Comparison of ENCODE assay signal across 1 cellular context in the genomic region with DNA sequence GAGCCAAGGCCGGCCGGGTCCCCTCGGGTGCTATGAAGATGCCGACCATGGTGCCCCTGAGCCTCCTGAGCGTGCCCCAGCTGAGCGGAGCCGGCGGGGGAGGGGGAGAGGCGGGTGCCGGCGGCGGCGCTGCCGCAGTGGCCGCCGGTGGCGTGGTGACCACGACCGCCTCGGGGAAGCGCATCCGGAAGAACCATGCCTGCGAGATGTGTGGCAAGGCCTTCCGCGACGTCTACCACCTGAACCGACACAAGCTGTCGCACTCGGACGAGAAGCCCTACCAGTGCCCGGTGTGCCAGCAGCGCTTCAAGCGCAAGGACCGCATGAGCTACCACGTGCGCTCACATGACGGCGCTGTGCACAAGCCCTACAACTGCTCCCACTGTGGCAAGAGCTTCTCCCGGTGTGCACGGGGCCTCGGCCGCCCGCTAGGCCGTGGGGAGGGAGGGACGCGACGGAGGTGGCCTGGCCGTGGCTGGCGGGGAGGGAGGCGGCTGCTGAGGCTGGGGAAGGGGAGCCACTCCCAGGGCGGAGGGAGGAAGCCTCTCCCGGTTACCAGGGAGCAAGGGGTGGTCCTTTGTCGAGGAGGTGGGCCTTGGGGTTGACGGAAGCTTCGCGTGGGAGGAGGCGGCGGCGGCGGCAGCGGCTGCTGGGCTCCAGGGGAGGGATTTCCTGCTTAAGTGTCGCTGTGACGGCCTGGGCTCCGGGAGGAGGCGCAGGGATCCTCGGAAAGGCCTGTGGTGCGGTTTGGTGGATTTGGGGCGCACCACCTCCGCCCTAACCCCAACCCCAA.
TF ChIP-seq lines count a peak whose summit lies in the region.

No MANE protein-coding gene starts in this region.

TF ChIP-seq in K562, 482 proteins besides CTCF, POLR2A, EP300 and RAD21 (continued from another document and continues in another):
- TF ChIP-seq RNF2 (IDR thresholded peaks at IDR 0.05) (no peak; the same call in none of the 2 replicates), RAD51 (IDR thresholded peaks at IDR 0.05; ENCODE audit: borderline replicate concordance, low read depth) (no peak), ZNF695 (CRISPR knock-in tag; IDR thresholded peaks at IDR 0.05) (no peak), NCOA6 (IDR thresholded peaks at IDR 0.05) (no peak; the same call in 1 of the 2 replicates), TOE1 (IDR thresholded peaks at IDR 0.05; ENCODE audit: borderline replicate concordance) (peak; percentile 56; the same call in 1 of the 2 replicates), TOE1 (CRISPR knock-in tag; IDR thresholded peaks at IDR 0.05; ENCODE audit: borderline replicate concordance, low read depth) (peak; percentile 85; the same call in 1 of the 2 replicates), HNRNPH1 (optimal IDR thresholded peaks at IDR 0.05; ENCODE audit: low read depth, low read length) (no peak), NR1H2 (CRISPR knock-in tag; IDR thresholded peaks at IDR 0.05) (no peak; the same call in none of the 2 replicates), ZNF79 (CRISPR knock-in tag; IDR thresholded peaks at IDR 0.05; ENCODE audit: low read depth) (no peak), XRCC4 (IDR thresholded peaks at IDR 0.05; ENCODE audit: extremely low read depth, insufficient read depth, insufficient read length) (no peak), ZZZ3 (IDR thresholded peaks at IDR 0.05) (no peak), DIDO1 (tag; IDR thresholded peaks at IDR 0.05; ENCODE audit: low read depth) (no peak), ZNF316 (IDR thresholded peaks at IDR 0.05) (no peak), SP2 (IDR thresholded peaks at IDR 0.05; ENCODE audit: extremely low read depth, low read depth, low read length, poor library complexity, severe bottlenecking) (no peak), SNRNP70 (optimal IDR thresholded peaks at IDR 0.05; ENCODE audit: low read depth, low read length) (no peak), ZNF184 (CRISPR knock-in tag; IDR thresholded peaks at IDR 0.05) (no peak), SREBF2 (CRISPR knock-in tag; IDR thresholded peaks at IDR 0.05) (no peak), ZFP30 (CRISPR knock-in tag; IDR thresholded peaks at IDR 0.05; ENCODE audit: borderline replicate concordance) (no peak), SNIP1 (IDR thresholded peaks at IDR 0.05; ENCODE audit: low read depth) (no peak), JUNB (CRISPR knock-in tag; conservative IDR thresholded peaks at IDR 0.05) (no peak), OTX1 (CRISPR knock-in tag; IDR thresholded peaks at IDR 0.05) (no peak), CBX8 (IDR thresholded peaks at IDR 0.05; ENCODE audit: borderline replicate concordance, extremely low read depth, low read depth, low read length, poor library complexity, severe bottlenecking) (no peak), XRCC5 (IDR thresholded peaks at IDR 0.05; ENCODE audit: low read depth, low read length) (peak; percentile 19; the same call in 1 of the 2 replicates), NR4A1 (CRISPR knock-in tag; IDR thresholded peaks at IDR 0.05) (peak; percentile 87), NR4A1 (tag; IDR thresholded peaks at IDR 0.05) (peak; percentile 31; the same call in 1 of the 2 replicates), MED1 (CRISPR knock-in tag; IDR thresholded peaks at IDR 0.05; ENCODE audit: borderline replicate concordance) (no peak), ZKSCAN8 (CRISPR knock-in tag; IDR thresholded peaks at IDR 0.05) (no peak), THRAP3 (IDR thresholded peaks at IDR 0.05; ENCODE audit: borderline replicate concordance) (no peak), ZNF24 (IDR thresholded peaks at IDR 0.05) (peak; percentile 43; the same call in 1 of the 2 replicates), MYNN (IDR thresholded peaks at IDR 0.05) (no peak), MYNN (CRISPR knock-in tag; IDR thresholded peaks at IDR 0.05) (no peak), ZNF347 (CRISPR knock-in tag; IDR thresholded peaks at IDR 0.05; ENCODE audit: low read depth) (no peak), ELF4 (CRISPR knock-in tag; IDR thresholded peaks at IDR 0.05) (no peak), GATA2 (CRISPR knock-in tag; IDR thresholded peaks at IDR 0.05) (no peak), ZNF282 (CRISPR knock-in tag; IDR thresholded peaks at IDR 0.05) (peak; percentile 97), STAT5B (CRISPR knock-in tag; IDR thresholded peaks at IDR 0.05) (no peak), NR2F6 (CRISPR knock-in tag; IDR thresholded peaks at IDR 0.05) (no peak), CC2D1A (IDR thresholded peaks at IDR 0.05) (no peak), ZNF830 (CRISPR knock-in tag; IDR thresholded peaks at IDR 0.05) (peak; percentile 86; the same call in 1 of the 2 replicates), CEBPB (tag; IDR thresholded peaks at IDR 0.05) (peak; percentile 11; the same call in 1 of the 2 replicates), NUFIP1 (IDR thresholded peaks at IDR 0.05; ENCODE audit: partially characterized antibody) (no peak), NCOA2 (IDR thresholded peaks at IDR 0.05; ENCODE audit: partially characterized antibody in 2 of 2) (no peak), LARP7 (IDR thresholded peaks at IDR 0.05) (no peak), BCL6 (CRISPR knock-in tag; IDR thresholded peaks at IDR 0.05) (no peak)
- TF ChIP-seq, protein P1, sequence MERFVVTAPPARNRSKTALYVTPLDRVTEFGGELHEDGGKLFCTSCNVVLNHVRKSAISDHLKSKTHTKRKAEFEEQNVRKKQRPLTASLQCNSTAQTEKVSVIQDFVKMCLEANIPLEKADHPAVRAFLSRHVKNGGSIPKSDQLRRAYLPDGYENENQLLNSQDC (CRISPR knock-in tag; IDR thresholded peaks at IDR 0.05), result no peak
- TF ChIP-seq, protein P2, sequence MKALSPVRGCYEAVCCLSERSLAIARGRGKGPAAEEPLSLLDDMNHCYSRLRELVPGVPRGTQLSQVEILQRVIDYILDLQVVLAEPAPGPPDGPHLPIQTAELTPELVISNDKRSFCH (CRISPR knock-in tag; IDR thresholded peaks at IDR 0.05), result no peak
- TF ChIP-seq, protein P2 (tag; IDR thresholded peaks at IDR 0.05), result peak; percentile 67; the same call in 1 of the 2 replicates
- TF ChIP-seq, protein P3, sequence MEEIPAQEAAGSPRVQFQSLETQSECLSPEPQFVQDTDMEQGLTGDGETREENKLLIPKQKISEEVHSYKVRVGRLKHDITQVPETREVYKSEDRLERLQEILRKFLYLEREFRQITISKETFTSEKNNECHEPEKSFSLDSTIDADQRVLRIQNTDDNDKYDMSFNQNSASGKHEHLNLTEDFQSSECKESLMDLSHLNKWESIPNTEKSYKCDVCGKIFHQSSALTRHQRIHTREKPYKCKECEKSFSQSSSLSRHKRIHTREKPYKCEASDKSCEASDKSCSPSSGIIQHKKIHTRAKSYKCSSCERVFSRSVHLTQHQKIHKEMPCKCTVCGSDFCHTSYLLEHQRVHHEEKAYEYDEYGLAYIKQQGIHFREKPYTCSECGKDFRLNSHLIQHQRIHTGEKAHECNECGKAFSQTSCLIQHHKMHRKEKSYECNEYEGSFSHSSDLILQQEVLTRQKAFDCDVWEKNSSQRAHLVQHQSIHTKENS (CRISPR knock-in tag; IDR thresholded peaks at IDR 0.05), result no peak
- TF ChIP-seq, protein P4, sequence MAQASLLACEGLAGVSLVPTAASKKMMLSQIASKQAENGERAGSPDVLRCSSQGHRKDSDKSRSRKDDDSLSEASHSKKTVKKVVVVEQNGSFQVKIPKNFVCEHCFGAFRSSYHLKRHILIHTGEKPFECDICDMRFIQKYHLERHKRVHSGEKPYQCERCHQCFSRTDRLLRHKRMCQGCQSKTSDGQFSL (CRISPR knock-in tag; IDR thresholded peaks at IDR 0.05), result peak; percentile 84; the same call in 1 of the 2 replicates
- TF ChIP-seq, protein P4 (tag; IDR thresholded peaks at IDR 0.05), result no peak
- TF ChIP-seq, protein P5, sequence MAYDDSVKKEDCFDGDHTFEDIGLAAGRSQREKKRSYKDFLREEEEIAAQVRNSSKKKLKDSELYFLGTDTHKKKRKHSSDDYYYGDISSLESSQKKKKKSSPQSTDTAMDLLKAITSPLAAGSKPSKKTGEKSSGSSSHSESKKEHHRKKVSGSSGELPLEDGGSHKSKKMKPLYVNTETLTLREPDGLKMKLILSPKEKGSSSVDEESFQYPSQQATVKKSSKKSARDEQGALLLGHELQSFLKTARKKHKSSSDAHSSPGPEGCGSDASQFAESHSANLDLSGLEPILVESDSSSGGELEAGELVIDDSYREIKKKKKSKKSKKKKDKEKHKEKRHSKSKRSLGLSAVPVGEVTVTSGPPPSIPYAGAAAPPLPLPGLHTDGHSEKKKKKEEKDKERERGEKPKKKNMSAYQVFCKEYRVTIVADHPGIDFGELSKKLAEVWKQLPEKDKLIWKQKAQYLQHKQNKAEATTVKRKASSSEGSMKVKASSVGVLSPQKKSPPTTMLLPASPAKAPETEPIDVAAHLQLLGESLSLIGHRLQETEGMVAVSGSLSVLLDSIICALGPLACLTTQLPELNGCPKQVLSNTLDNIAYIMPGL (CRISPR knock-in tag; IDR thresholded peaks at IDR 0.05), result peak; percentile 98
- TF ChIP-seq, protein P6, sequence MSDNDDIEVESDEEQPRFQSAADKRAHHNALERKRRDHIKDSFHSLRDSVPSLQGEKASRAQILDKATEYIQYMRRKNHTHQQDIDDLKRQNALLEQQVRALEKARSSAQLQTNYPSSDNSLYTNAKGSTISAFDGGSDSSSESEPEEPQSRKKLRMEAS (CRISPR knock-in tag; IDR thresholded peaks at IDR 0.05), result peak; percentile 99
- TF ChIP-seq, protein P7, sequence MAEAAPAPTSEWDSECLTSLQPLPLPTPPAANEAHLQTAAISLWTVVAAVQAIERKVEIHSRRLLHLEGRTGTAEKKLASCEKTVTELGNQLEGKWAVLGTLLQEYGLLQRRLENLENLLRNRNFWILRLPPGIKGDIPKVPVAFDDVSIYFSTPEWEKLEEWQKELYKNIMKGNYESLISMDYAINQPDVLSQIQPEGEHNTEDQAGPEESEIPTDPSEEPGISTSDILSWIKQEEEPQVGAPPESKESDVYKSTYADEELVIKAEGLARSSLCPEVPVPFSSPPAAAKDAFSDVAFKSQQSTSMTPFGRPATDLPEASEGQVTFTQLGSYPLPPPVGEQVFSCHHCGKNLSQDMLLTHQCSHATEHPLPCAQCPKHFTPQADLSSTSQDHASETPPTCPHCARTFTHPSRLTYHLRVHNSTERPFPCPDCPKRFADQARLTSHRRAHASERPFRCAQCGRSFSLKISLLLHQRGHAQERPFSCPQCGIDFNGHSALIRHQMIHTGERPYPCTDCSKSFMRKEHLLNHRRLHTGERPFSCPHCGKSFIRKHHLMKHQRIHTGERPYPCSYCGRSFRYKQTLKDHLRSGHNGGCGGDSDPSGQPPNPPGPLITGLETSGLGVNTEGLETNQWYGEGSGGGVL (CRISPR knock-in tag; IDR thresholded peaks at IDR 0.05), result no peak
- TF ChIP-seq, protein P8, sequence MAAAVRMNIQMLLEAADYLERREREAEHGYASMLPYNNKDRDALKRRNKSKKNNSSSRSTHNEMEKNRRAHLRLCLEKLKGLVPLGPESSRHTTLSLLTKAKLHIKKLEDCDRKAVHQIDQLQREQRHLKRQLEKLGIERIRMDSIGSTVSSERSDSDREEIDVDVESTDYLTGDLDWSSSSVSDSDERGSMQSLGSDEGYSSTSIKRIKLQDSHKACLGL (CRISPR knock-in tag; IDR thresholded peaks at IDR 0.05; ENCODE audit: borderline replicate concordance, poor library complexity, severe bottlenecking), result peak; percentile 44
- TF ChIP-seq, protein P9, sequence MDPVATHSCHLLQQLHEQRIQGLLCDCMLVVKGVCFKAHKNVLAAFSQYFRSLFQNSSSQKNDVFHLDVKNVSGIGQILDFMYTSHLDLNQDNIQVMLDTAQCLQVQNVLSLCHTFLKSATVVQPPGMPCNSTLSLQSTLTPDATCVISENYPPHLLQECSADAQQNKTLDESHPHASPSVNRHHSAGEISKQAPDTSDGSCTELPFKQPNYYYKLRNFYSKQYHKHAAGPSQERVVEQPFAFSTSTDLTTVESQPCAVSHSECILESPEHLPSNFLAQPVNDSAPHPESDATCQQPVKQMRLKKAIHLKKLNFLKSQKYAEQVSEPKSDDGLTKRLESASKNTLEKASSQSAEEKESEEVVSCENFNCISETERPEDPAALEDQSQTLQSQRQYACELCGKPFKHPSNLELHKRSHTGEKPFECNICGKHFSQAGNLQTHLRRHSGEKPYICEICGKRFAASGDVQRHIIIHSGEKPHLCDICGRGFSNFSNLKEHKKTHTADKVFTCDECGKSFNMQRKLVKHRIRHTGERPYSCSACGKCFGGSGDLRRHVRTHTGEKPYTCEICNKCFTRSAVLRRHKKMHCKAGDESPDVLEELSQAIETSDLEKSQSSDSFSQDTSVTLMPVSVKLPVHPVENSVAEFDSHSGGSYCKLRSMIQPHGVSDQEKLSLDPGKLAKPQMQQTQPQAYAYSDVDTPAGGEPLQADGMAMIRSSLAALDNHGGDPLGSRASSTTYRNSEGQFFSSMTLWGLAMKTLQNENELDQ (CRISPR knock-in tag; IDR thresholded peaks at IDR 0.05; ENCODE audit: borderline replicate concordance), result peak; percentile 93; the same call in 1 of the 2 replicates
- TF ChIP-seq, protein P10, sequence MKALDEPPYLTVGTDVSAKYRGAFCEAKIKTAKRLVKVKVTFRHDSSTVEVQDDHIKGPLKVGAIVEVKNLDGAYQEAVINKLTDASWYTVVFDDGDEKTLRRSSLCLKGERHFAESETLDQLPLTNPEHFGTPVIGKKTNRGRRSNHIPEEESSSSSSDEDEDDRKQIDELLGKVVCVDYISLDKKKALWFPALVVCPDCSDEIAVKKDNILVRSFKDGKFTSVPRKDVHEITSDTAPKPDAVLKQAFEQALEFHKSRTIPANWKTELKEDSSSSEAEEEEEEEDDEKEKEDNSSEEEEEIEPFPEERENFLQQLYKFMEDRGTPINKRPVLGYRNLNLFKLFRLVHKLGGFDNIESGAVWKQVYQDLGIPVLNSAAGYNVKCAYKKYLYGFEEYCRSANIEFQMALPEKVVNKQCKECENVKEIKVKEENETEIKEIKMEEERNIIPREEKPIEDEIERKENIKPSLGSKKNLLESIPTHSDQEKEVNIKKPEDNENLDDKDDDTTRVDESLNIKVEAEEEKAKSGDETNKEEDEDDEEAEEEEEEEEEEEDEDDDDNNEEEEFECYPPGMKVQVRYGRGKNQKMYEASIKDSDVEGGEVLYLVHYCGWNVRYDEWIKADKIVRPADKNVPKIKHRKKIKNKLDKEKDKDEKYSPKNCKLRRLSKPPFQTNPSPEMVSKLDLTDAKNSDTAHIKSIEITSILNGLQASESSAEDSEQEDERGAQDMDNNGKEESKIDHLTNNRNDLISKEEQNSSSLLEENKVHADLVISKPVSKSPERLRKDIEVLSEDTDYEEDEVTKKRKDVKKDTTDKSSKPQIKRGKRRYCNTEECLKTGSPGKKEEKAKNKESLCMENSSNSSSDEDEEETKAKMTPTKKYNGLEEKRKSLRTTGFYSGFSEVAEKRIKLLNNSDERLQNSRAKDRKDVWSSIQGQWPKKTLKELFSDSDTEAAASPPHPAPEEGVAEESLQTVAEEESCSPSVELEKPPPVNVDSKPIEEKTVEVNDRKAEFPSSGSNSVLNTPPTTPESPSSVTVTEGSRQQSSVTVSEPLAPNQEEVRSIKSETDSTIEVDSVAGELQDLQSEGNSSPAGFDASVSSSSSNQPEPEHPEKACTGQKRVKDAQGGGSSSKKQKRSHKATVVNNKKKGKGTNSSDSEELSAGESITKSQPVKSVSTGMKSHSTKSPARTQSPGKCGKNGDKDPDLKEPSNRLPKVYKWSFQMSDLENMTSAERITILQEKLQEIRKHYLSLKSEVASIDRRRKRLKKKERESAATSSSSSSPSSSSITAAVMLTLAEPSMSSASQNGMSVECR (CRISPR knock-in tag; IDR thresholded peaks at IDR 0.05), result peak; percentile 98
- TF ChIP-seq, protein P11, sequence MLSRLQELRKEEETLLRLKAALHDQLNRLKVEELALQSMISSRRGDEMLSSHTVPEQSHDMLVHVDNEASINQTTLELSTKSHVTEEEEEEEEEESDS (CRISPR knock-in tag; IDR thresholded peaks at IDR 0.05), result no peak
